8 cellular contexts compared by ENCODE assay signal in the genomic region with DNA sequence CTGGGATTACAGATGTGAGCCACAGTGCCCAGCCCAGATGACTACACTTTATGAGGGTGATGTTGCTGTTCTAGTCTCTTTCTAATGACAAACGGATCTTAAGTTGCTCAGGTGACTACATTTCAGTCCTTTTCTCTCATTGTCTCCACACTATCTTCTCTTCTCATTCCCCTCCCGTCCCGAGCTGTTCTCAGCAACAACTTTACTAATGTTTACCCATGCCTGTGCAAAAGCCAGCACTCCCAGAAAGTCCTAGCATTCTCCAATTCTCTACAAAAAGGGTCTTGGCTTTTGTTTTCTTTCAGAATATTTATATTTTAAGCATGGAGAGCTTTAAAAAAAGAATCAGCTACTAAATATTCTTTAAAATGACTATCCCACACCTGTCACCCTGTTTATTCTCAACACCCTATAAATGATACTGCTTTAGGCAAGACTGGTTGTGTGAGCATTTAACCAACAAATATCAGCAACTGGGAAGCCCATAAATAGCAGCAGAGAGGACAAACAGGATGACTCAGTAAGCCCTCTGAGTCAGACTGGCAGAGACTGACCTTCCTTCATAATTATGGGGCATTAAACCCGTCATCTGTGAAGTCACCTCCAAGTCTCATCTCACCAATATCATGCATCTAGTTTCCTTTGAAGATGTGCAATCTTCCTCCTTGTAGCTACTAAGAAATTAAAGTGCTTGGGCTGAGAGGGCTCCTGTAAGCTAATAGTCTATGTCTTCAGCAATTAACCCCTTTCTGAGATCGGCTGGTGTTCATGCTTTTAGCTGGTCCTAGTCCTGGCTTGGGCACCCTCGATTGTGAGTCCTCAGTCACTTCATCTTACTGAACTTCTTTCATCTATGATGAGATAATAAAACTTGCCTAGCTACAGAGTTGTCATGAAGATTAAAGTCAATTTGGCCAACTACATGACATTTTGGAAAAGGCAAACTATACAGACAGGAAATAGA.
A peak's percentile ranks its signal among the peaks of the same experiment; 100 is the strongest.
DNase-seq lines count a peak whose midpoint lies in the region; ATAC-seq and TF ChIP-seq lines count a peak whose summit lies in the region.
"Not testable (repeated sequence)": the region's sequence is repeated elsewhere in the genome, so short reads cannot be mapped to it uniquely, and the experiment has no call there.

No MANE protein-coding gene starts in this region.

- H3K4me3 ChIP-seq in OCI-LY3 (ENCODE audit: low read length); adipocyte (ENCODE audit: low read length); fibroblast of villous mesenchyme (ENCODE audit: low read depth, low read length); prostate gland: not testable (repeated sequence)

- H3K27me3 ChIP-seq in OCI-LY3 (ENCODE audit: low read depth, low read length); adipocyte (replicated peaks; ENCODE audit: control insufficient read depth, insufficient read depth, low read length); prostate gland (replicated peaks; ENCODE audit: insufficient read depth): not testable (repeated sequence)

- H3K9ac ChIP-seq in OCI-LY3 (ENCODE audit: low read length); adipocyte (ENCODE audit: low read length): not testable (repeated sequence)

- not testable (repeated sequence) for H3K36me3 ChIP-seq in OCI-LY3 (replicated peaks; ENCODE audit: low read depth, low read length); adipocyte (ENCODE audit: control insufficient read depth, insufficient read depth, low read length, severe bottlenecking); prostate gland

- WGBS in prostate gland = 34% methylated on average over 6 of the region's 6 CpGs

- intact Hi-C loops in prostate gland (cut with DNase I) = not testable (repeated sequence)

- H3K4me2 ChIP-seq in OCI-LY3 (ENCODE audit: low read length) = not testable (repeated sequence)

- not testable (repeated sequence) for H3K9me3 ChIP-seq in OCI-LY3 (ENCODE audit: insufficient read depth, low read length); adipocyte (ENCODE audit: control insufficient read depth, low read length); prostate gland

- not testable (repeated sequence) for TF ChIP-seq CTCF in OCI-LY3 (IDR thresholded peaks at IDR 0.05; ENCODE audit: low read depth, low read length); fibroblast of villous mesenchyme (IDR thresholded peaks at IDR 0.05; ENCODE audit: insufficient read depth, low read depth, low read length); prostate gland (IDR thresholded peaks at IDR 0.05)

- not testable (repeated sequence) for TF ChIP-seq POLR2A in prostate gland (IDR thresholded peaks at IDR 0.05)

- H3K27ac ChIP-seq in OCI-LY3 (ENCODE audit: low read length) = peak overlapping the region; percentile 8; the same call in 1 of the 2 replicates
- H3K27ac ChIP-seq in prostate gland = not testable (repeated sequence)

- H3K4me1 ChIP-seq in OCI-LY3 (ENCODE audit: low read length) = peaks cover 48% of the 10 kb centered on the region
- not testable (repeated sequence) for H3K4me1 ChIP-seq in adipocyte (ENCODE audit: control insufficient read depth, insufficient read depth, low read length); prostate gland (replicated peaks)

- peak; percentile 42 for ATAC-seq in GM19351 (IDR thresholded peaks at IDR 0.05; ENCODE audit: unreplicated experiment)
- ATAC-seq in HG02588 (IDR thresholded peaks at IDR 0.05; ENCODE audit: unreplicated experiment) = peak; percentile 81
- ATAC-seq in HG03439 (IDR thresholded peaks at IDR 0.05; ENCODE audit: unreplicated experiment) = peak; percentile 85

- H2AFZ ChIP-seq in OCI-LY3 (ENCODE audit: low read depth, low read length) = not testable (repeated sequence)

- not testable (repeated sequence) for H3K79me2 ChIP-seq in OCI-LY3 (ENCODE audit: low read length)

- DNase-seq in DMS53 (lab: John Stamatoyannopoulos, UW) (peak; percentile 79), adipocyte (ENCODE audit: low read depth) (peak; percentile 34), fibroblast of villous mesenchyme (ENCODE audit: low read depth) (peak; percentile 31), prostate gland (ENCODE audit: low spot score) (peak; percentile 16)

- not testable (repeated sequence) for H4K20me1 ChIP-seq in OCI-LY3 (ENCODE audit: insufficient read depth, low read length)

Comparison
In these comparisons a context has a peak if more than half of its experiments do, and no peak if none do; other contexts are left out.
1. DNase-seq: peak in every context shown above with its lines; median percentile 79 in DMS53; 34 in adipocyte; 31 in fibroblast of villous mesenchyme; 16 in prostate gland.